In genomic region chr20:9389321-9389720, GRCh38 we compare ENCODE assay signal across 19 cellular contexts.
"Had no signal": no experiment of that assay in that cellular context is flagged by ENCODE, and none has a peak within 500 bp of the region (broad histone marks: within the 10 kb centered on the region; RNA-seq: fewer than 3 reads in every experiment).

No MANE protein-coding gene starts in this region.

- H3K27me3 ChIP-seq: gastroesophageal sphincter, heart right ventricle, right lobe of liver, upper lobe of right lung had no signal

- DNase-seq: activated CD4-positive, alpha-beta T cell treated with anti-CD3 and anti-CD28 coated beads, Interleukin-2, amount 10 ng/mL, durations not matched to agents 24 days and 14 days; activated CD8-positive, alpha-beta T cell treated with anti-CD3 and anti-CD28 coated beads for 36 hours; activated effector memory CD4-positive, alpha-beta T cell treated with Interleukin-2 at 50 U/mL for 16 hours; activated naive CD4-positive, alpha-beta T cell treated with anti-CD3 and anti-CD28 coated beads, Interleukin-2, amount 10 ng/mL, durations not matched to agents 7 days and 5 days; activated naive CD8-positive, alpha-beta T cell treated with anti-CD3 and anti-CD28 coated beads, Interleukin-2, amount 50 U/mL, for 24 hours; activated T-cell treated with anti-CD3 and anti-CD28 coated beads, Interleukin-2, amount 50 U/mL, for 4 hours; aorta; effector CD4-positive, alpha-beta T cell; heart right ventricle; left cardiac atrium; right lobe of liver; stimulated activated CD4-positive, alpha-beta T cell treated with anti-CD3 and anti-CD28 coated beads, Interleukin-4, amount 100 ng/mL, for 1 hour; stimulated activated naive CD8-positive, alpha-beta T cell treated with anti-CD3 and anti-CD28 coated beads, Interleukin-15, amount 100 ng/mL, for 72 hours; T-helper 1 cell; T-helper 9 cell; upper lobe of right lung had no signal

- H3K4me1 ChIP-seq: right lobe of liver, upper lobe of right lung had no signal

- H3K4me3 Mint-ChIP-seq: activated CD4-positive, alpha-beta T cell treated with anti-CD3 and anti-CD28 coated beads, Interleukin-2, amount 10 ng/mL, durations not matched to agents 24 days and 14 days; activated CD8-positive, alpha-beta T cell treated with anti-CD3 and anti-CD28 coated beads for 36 hours; activated naive CD4-positive, alpha-beta T cell treated with anti-CD3 and anti-CD28 coated beads, Interleukin-2, amount 10 ng/mL, durations not matched to agents 7 days and 5 days; activated naive CD8-positive, alpha-beta T cell treated with anti-CD3 and anti-CD28 coated beads, Interleukin-2, amount 50 U/mL, for 24 hours; activated T-cell treated with anti-CD3 and anti-CD28 coated beads, Interleukin-2, amount 50 U/mL, for 4 hours; central memory CD8-positive, alpha-beta T cell; stimulated activated naive CD8-positive, alpha-beta T cell treated with anti-CD3 and anti-CD28 coated beads, Interleukin-15, amount 100 ng/mL, for 72 hours had no signal

- H3K27me3 Mint-ChIP-seq: activated CD4-positive, alpha-beta T cell treated with anti-CD3 and anti-CD28 coated beads, Interleukin-2, amount 10 ng/mL, durations not matched to agents 24 days and 14 days; activated CD8-positive, alpha-beta T cell treated with anti-CD3 and anti-CD28 coated beads for 36 hours; activated naive CD4-positive, alpha-beta T cell treated with anti-CD3 and anti-CD28 coated beads, Interleukin-2, amount 10 ng/mL, durations not matched to agents 7 days and 5 days; activated naive CD8-positive, alpha-beta T cell treated with anti-CD3 and anti-CD28 coated beads, Interleukin-2, amount 50 U/mL, for 24 hours; central memory CD8-positive, alpha-beta T cell; stimulated activated naive CD8-positive, alpha-beta T cell treated with anti-CD3 and anti-CD28 coated beads, Interleukin-15, amount 100 ng/mL, for 72 hours had no signal

- H3K27ac ChIP-seq: gastroesophageal sphincter, heart right ventricle, right lobe of liver, upper lobe of right lung had no signal

- H3K27ac Mint-ChIP-seq: activated CD4-positive, alpha-beta T cell treated with anti-CD3 and anti-CD28 coated beads, Interleukin-2, amount 10 ng/mL, durations not matched to agents 24 days and 14 days; activated CD8-positive, alpha-beta T cell treated with anti-CD3 and anti-CD28 coated beads for 36 hours; activated naive CD4-positive, alpha-beta T cell treated with anti-CD3 and anti-CD28 coated beads, Interleukin-2, amount 10 ng/mL, durations not matched to agents 7 days and 5 days; activated naive CD8-positive, alpha-beta T cell treated with anti-CD3 and anti-CD28 coated beads, Interleukin-2, amount 50 U/mL, for 24 hours; stimulated activated naive CD8-positive, alpha-beta T cell treated with anti-CD3 and anti-CD28 coated beads, Interleukin-15, amount 100 ng/mL, for 72 hours had no signal

- H3K9me3 Mint-ChIP-seq: activated CD4-positive, alpha-beta T cell treated with anti-CD3 and anti-CD28 coated beads, Interleukin-2, amount 10 ng/mL, durations not matched to agents 24 days and 14 days; activated T-cell treated with anti-CD3 and anti-CD28 coated beads, Interleukin-2, amount 50 U/mL, for 4 hours; central memory CD8-positive, alpha-beta T cell had no signal

- ATAC-seq: activated CD8-positive, alpha-beta T cell treated with anti-CD3 and anti-CD28 coated beads for 36 hours; activated naive CD8-positive, alpha-beta T cell treated with anti-CD3 and anti-CD28 coated beads, Interleukin-2, amount 50 U/mL, for 24 hours; activated T-cell treated with anti-CD3 and anti-CD28 coated beads, Interleukin-2, amount 50 U/mL, for 4 hours; esophagus mucosa; gastroesophageal sphincter; heart right ventricle; left cardiac atrium; stimulated activated naive CD8-positive, alpha-beta T cell treated with anti-CD3 and anti-CD28 coated beads, Interleukin-15, amount 100 ng/mL, for 72 hours; upper lobe of right lung had no signal

- H3K4me1 Mint-ChIP-seq: activated CD4-positive, alpha-beta T cell treated with anti-CD3 and anti-CD28 coated beads, Interleukin-2, amount 10 ng/mL, durations not matched to agents 24 days and 14 days; activated naive CD4-positive, alpha-beta T cell treated with anti-CD3 and anti-CD28 coated beads, Interleukin-2, amount 10 ng/mL, durations not matched to agents 7 days and 5 days; activated naive CD8-positive, alpha-beta T cell treated with anti-CD3 and anti-CD28 coated beads, Interleukin-2, amount 50 U/mL, for 24 hours; stimulated activated naive CD8-positive, alpha-beta T cell treated with anti-CD3 and anti-CD28 coated beads, Interleukin-15, amount 100 ng/mL, for 72 hours had no signal

- H3K36me3 Mint-ChIP-seq: activated naive CD4-positive, alpha-beta T cell treated with anti-CD3 and anti-CD28 coated beads, Interleukin-2, amount 10 ng/mL, durations not matched to agents 7 days and 5 days had no signal
